9 cellular contexts compared by ENCODE assay signal in the genomic region with DNA sequence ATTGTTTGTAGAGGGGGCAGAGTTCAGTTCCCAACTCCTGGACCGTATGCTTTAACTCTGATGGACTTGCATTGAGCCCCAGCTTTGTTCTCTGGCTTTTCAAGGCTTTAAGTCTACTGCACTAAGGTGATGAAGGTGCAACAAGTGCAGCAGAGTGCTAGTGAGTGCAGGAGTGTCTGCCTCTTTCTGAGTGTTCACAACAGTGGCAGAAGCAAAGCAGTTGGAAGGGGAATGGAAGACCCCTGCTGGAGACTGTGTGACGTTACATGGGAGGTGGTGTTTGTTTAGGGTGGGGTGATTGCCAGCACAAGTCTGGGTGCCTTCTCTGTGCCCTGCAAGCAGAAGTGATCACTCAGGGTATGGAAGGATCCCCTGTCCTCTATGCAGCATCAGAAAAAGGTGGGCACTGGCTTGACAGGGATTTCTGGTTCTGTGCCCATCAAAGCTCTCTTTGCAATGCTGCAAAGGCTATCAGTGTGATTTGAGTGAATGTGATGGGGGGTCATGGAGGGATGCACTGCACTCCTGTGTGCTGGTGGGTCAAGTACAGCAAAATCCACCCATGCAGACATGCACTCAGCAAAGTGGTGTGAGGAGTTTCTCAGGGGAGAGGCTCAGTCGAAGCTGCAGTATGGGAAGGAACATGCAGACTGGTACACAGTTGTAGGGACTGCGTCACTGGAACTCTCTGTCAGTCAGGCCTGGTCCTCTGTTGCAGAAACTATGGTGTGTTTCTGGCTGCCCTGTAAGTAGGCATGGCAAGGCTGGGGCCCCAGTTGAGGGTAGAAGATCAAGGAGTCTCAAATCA.
A peak's percentile ranks its signal among the peaks of the same experiment; 100 is the strongest.
DNase-seq lines count a peak whose midpoint lies in the region; ATAC-seq, FAIRE-seq and TF ChIP-seq lines count a peak whose summit lies in the region.
"Had no signal": no experiment of that assay in that cellular context is flagged by ENCODE, and none has a peak within 500 bp of the region (broad histone marks: within the 10 kb centered on the region; RNA-seq: fewer than 3 reads in every experiment).

No MANE protein-coding gene starts in this region.

- intact Hi-C loops in MCF 10A (cut with micrococcal nuclease) (no loop called here), breast epithelium (cut with DNase I; ENCODE audit: low total_unique reads) (no loop called here), upper lobe of right lung (cut with DNase I) (no loop called here), ovary (cut with DNase I) (no loop called here)
- intact Hi-C loops in activated CD4-positive, alpha-beta T cell treated with anti-CD3 and anti-CD28 coated beads, Interleukin-2, amount 10 ng/mL, durations not matched to agents 24 days and 14 days (cut with micrococcal nuclease), result no loop called here

- no peak overlapping the region for H4K8ac ChIP-seq in H1 (ENCODE audit: extremely low read depth, insufficient read depth, low read length)

- TF ChIP-seq RAD21 in H1 (IDR thresholded peaks at IDR 0.05 in 1 of 2, conservative IDR thresholded peaks at IDR 0.05 in 1 of 2; ENCODE audit: low read depth in 2 of 2, low read length in 2 of 2), result peak; percentile 82 to 90

- H2AK5ac ChIP-seq in H1 (ENCODE audit: low read depth, low read length), result no peak overlapping the region

- no peak overlapping the region for H3K9ac ChIP-seq in H1 (replicated peaks in 1 of 4; ENCODE audit: extremely low read depth in 1 of 4, low read depth in 3 of 4, low read length in 3 of 4)

- peak overlapping the region; percentile 66; the same call in 1 of the 2 replicates for H2BK20ac ChIP-seq in H1 (ENCODE audit: low read length)

- H4K91ac ChIP-seq in H1 (replicated peaks; ENCODE audit: insufficient read length, low read length), result peak overlapping the region; percentile 14

- peak overlapping the region; percentile 82; the same call in 1 of the 2 replicates for H3K18ac ChIP-seq in H1 (ENCODE audit: extremely low read depth, low read length)

- POLR2A ChIA-PET in MCF 10A (lab: Yijun Ruan, JAX) (no interaction called here), H1 (lab: Charles Lee; ENCODE audit: partially characterized antibody) (interaction anchor here (1.1 kb wide), 1 partner anchor 120 kb away, joined by 3 read pairs; no protein-coding TSS in a partner anchor)

- ATAC-seq in HG03520 (IDR thresholded peaks at IDR 0.05; ENCODE audit: unreplicated experiment) (peak; percentile 82), upper lobe of right lung (peak; percentile 57)

- TF ChIP-seq EP300 in H1 (IDR thresholded peaks at IDR 0.05; ENCODE audit: borderline replicate concordance in 1 of 2, low read depth in 2 of 2, low read length in 2 of 2) (no peak), ovary (IDR thresholded peaks at IDR 0.05) (no peak)

- H3K79me2 ChIP-seq in H1 (ENCODE audit: control insufficient read depth in 1 of 2, insufficient read depth in 2 of 2, low read length in 2 of 2), result no peaks in the 10 kb centered on the region

- H3K79me1 ChIP-seq in H1 (ENCODE audit: low read depth, low read length), result no peaks in the 10 kb centered on the region

- H3K14ac ChIP-seq in H1 (ENCODE audit: insufficient read length), result no peak overlapping the region

- no peak overlapping the region for H3K27ac Mint-ChIP-seq in MCF 10A (ENCODE audit: low read depth, unreplicated experiment)
- no peak overlapping the region for H3K27ac Mint-ChIP-seq in activated CD4-positive, alpha-beta T cell treated with anti-CD3 and anti-CD28 coated beads, Interleukin-2, amount 10 ng/mL, durations not matched to agents 24 days and 14 days

- WGBS in H1 (ENCODE audit: extremely low coverage in 1 of 2, insufficient coverage in 1 of 2, insufficient read length in 1 of 2, insufficient replicate concordance in 2 of 2, low coverage in 1 of 2, low lambda C conversion rate in 2 of 2, missing lambda C conversion rate in 1 of 2), 2 experiments, result 72% methylated on average over 4 of the region's 4 CpGs; no CpG with 5 or more reads in 1 of the 2 experiments
- WGBS in ovary, 3 donors, result 58 to 62% (median 59%) methylated on average over 4 of the region's 4 CpGs

- 0 out of 2 replicates have a peak overlapping the region, but pooled peaks have one; percentile 3 for H2BK12ac ChIP-seq in H1 (ENCODE audit: low read depth, low read length)

- FAIRE-seq in H1 (lab: Jason Lieb, UNC), result peak; percentile 75

- TF ChIP-seq CTCF in MCF 10A (IDR thresholded peaks at IDR 0.05; ENCODE audit: unreplicated experiment) (peak; percentile 13), breast epithelium (IDR thresholded peaks at IDR 0.05) (no peak), H1 (IDR thresholded peaks at IDR 0.05; ENCODE audit: control extremely low read depth in 1 of 3, insufficient read depth in 1 of 3, low read depth in 1 of 3, low read length in 3 of 3) (peak; percentile 66 to 85 (median 70)), upper lobe of right lung (IDR thresholded peaks at IDR 0.05) (no peak), ovary (IDR thresholded peaks at IDR 0.05) (no peak)

- no peak overlapping the region for H3K4me3 ChIP-seq in breast epithelium
- no peak overlapping the region for H3K4me3 ChIP-seq in H1 (ENCODE audit: extremely low read depth in 1 of 4, insufficient read depth in 2 of 4, low read depth in 3 of 4, low read length in 4 of 4)
- H3K4me3 ChIP-seq in upper lobe of right lung, result no peak overlapping the region
- no peak overlapping the region for H3K4me3 ChIP-seq in ovary

- H3K9me3 ChIP-seq in breast epithelium (no peaks in the 10 kb centered on the region), H1 (ENCODE audit: insufficient read depth in 2 of 2, low read depth in 1 of 2, low read length in 1 of 2) (peaks cover 0 to 2% of the 10 kb centered on the region in 2 experiments; a peak in 1 of 4 replicates), upper lobe of right lung (no peaks in the 10 kb centered on the region), ovary (no peaks in the 10 kb centered on the region)
- H3K9me3 ChIP-seq: neutrophil had no signal

- H3K27ac ChIP-seq in breast epithelium, result no peak overlapping the region
- H3K27ac ChIP-seq in H1 (ENCODE audit: low read depth, low read length), result no peak overlapping the region
- no peak overlapping the region for H3K27ac ChIP-seq in upper lobe of right lung
- no peak overlapping the region for H3K27ac ChIP-seq in ovary
- H3K27ac ChIP-seq: neutrophil had no signal

- no peak overlapping the region for H2BK5ac ChIP-seq in H1 (ENCODE audit: low read depth, low read length)

- no peak overlapping the region for H3K23ac ChIP-seq in H1 (ENCODE audit: insufficient read length)

- no peak overlapping the region for H3K4me3 Mint-ChIP-seq in MCF 10A (ENCODE audit: unreplicated experiment)
- H3K4me3 Mint-ChIP-seq in activated CD4-positive, alpha-beta T cell treated with anti-CD3 and anti-CD28 coated beads, Interleukin-2, amount 10 ng/mL, durations not matched to agents 24 days and 14 days, result no peak overlapping the region

- H3K36me3 ChIP-seq in breast epithelium (no peaks in the 10 kb centered on the region), H1 (ENCODE audit: control insufficient read depth in 2 of 4, insufficient read depth in 4 of 4, low read length in 3 of 4) (no peaks in the 10 kb centered on the region; a peak in 2 of 8 replicates), upper lobe of right lung (no peaks in the 10 kb centered on the region), ovary (no peaks in the 10 kb centered on the region)
- H3K36me3 ChIP-seq: neutrophil had no signal

- DNase-seq in MCF 10A (ENCODE audit: unreplicated experiment) (peak; percentile 23), breast epithelium (ENCODE audit: low spot score in 2 of 2) (no peak), H1 (ENCODE audit: low read depth in 1 of 2, low spot score in 2 of 2) (peak; percentile 29 to 47), upper lobe of right lung (no peak), ovary (no peak)
- DNase-seq in activated naive CD4-positive, alpha-beta T cell (lab: John Stamatoyannopoulos, UW), result no peak
- DNase-seq in activated CD4-positive, alpha-beta T cell treated with anti-CD3 and anti-CD28 coated beads, Interleukin-2, amount 10 ng/mL, durations not matched to agents 24 days and 14 days, result no peak

- no peaks in the 10 kb centered on the region for H3K9me3 Mint-ChIP-seq in MCF 10A (ENCODE audit: unreplicated experiment)
- no peaks in the 10 kb centered on the region for H3K9me3 Mint-ChIP-seq in activated CD4-positive, alpha-beta T cell treated with anti-CD3 and anti-CD28 coated beads, Interleukin-2, amount 10 ng/mL, durations not matched to agents 24 days and 14 days

- H3K4me1 ChIP-seq in breast epithelium (no peaks in the 10 kb centered on the region), H1 (replicated peaks in 1 of 4; ENCODE audit: control insufficient read depth in 3 of 4, insufficient read depth in 4 of 4, low read length in 3 of 4) (peaks cover 0 to 3% (median 1%) of the 10 kb centered on the region in 4 experiments; a peak in 2 of 7 replicates), upper lobe of right lung (no peaks in the 10 kb centered on the region), ovary (ENCODE audit: insufficient read depth) (no peaks in the 10 kb centered on the region)

- H3K4me2 ChIP-seq in H1 (ENCODE audit: insufficient read depth in 1 of 2, low read depth in 2 of 2, low read length in 2 of 2), result no peak overlapping the region

- no peak for TF ChIP-seq POLR2A in breast epithelium (IDR thresholded peaks at IDR 0.05)
- TF ChIP-seq POLR2A in H1 (IDR thresholded peaks at IDR 0.05; ENCODE audit: control extremely low read depth in 1 of 2, low read depth in 2 of 2, low read length in 2 of 2), result no peak
- TF ChIP-seq POLR2A in ovary (IDR thresholded peaks at IDR 0.05), result no peak

- H2BK120ac ChIP-seq in H1 (replicated peaks; ENCODE audit: low read depth, low read length), result no peak overlapping the region

- BruUV-seq in MCF 10A (replicated peaks; lab: Mats Ljungman, UMichigan), result no TSS peak

- CTCF ChIA-PET in MCF 10A (lab: Yijun Ruan, JAX), result interaction anchor here (0.6 to 1.0 kb wide), 3 partner anchors 99 to 527 kb away, joined by 3 read pairs; no protein-coding TSS in a partner anchor
- CTCF ChIA-PET in H1 (lab: Charles Lee; ENCODE audit: partially characterized antibody), result interaction anchor here (0.8 to 4.0 kb wide), 12 partner anchors 11 to 759 kb away, joined by 3 to 25 read pairs (median 3); no protein-coding TSS in a partner anchor

- H4K20me1 ChIP-seq in H1 (replicated peaks in 1 of 2; ENCODE audit: control insufficient read depth in 1 of 2, insufficient read depth in 2 of 2, low read length in 2 of 2), result no peaks in the 10 kb centered on the region

- H3K4ac ChIP-seq in H1 (replicated peaks; ENCODE audit: insufficient read length, low read depth, low read length), result no peak overlapping the region

- H3K56ac ChIP-seq in H1 (replicated peaks; ENCODE audit: insufficient read length, low read depth, low read length), result no peak overlapping the region

- 0 out of 2 replicates have a peak overlapping the region, but pooled peaks have one; percentile 41 for H2AFZ ChIP-seq in H1 (ENCODE audit: low read length)

- H3K27me3 ChIP-seq in breast epithelium, result no peaks in the 10 kb centered on the region
- H3K27me3 ChIP-seq in H1 (replicated peaks in 1 of 4; ENCODE audit: control insufficient read depth in 3 of 4, extremely low read depth in 1 of 4, insufficient read depth in 3 of 4, low read length in 3 of 4), result no peaks in the 10 kb centered on the region
- no peaks in the 10 kb centered on the region for H3K27me3 ChIP-seq in upper lobe of right lung
- no peaks in the 10 kb centered on the region for H3K27me3 ChIP-seq in ovary
- H3K27me3 ChIP-seq: neutrophil had no signal

- H3K27me3 Mint-ChIP-seq in MCF 10A (ENCODE audit: insufficient read depth, unreplicated experiment), result no peaks in the 10 kb centered on the region
- no peaks in the 10 kb centered on the region for H3K27me3 Mint-ChIP-seq in activated CD4-positive, alpha-beta T cell treated with anti-CD3 and anti-CD28 coated beads, Interleukin-2, amount 10 ng/mL, durations not matched to agents 24 days and 14 days

- no peaks in the 10 kb centered on the region for H3K23me2 ChIP-seq in H1 (ENCODE audit: low read depth, low read length)

- no peaks in the 10 kb centered on the region for H3K36me3 Mint-ChIP-seq in MCF 10A (ENCODE audit: insufficient read depth, unreplicated experiment)
- H3K36me3 Mint-ChIP-seq in activated CD4-positive, alpha-beta T cell treated with anti-CD3 and anti-CD28 coated beads, Interleukin-2, amount 10 ng/mL, durations not matched to agents 24 days and 14 days (ENCODE audit: low read depth), result no peaks in the 10 kb centered on the region

- no peak overlapping the region for H2BK15ac ChIP-seq in H1 (ENCODE audit: low read length)

- no peak overlapping the region for H4K5ac ChIP-seq in H1 (ENCODE audit: insufficient read length, low read depth, low read length)

- H3K4me1 Mint-ChIP-seq in MCF 10A (ENCODE audit: insufficient read depth, unreplicated experiment), result no peaks in the 10 kb centered on the region
- no peaks in the 10 kb centered on the region for H3K4me1 Mint-ChIP-seq in activated CD4-positive, alpha-beta T cell treated with anti-CD3 and anti-CD28 coated beads, Interleukin-2, amount 10 ng/mL, durations not matched to agents 24 days and 14 days

Comparison
In these comparisons a context has a peak if more than half of its experiments do, and no peak if none do; other contexts are left out.
1. DNase-seq: peak in MCF 10A (single experiment) and H1 (2 of 2); none in breast epithelium (0 of 2), upper lobe of right lung (single experiment), ovary (0 of 5), activated naive CD4-positive, alpha-beta T cell (0 of 4) and activated CD4-positive, alpha-beta T cell treated with anti-CD3 and anti-CD28 coated beads, Interleukin-2, amount 10 ng/mL, durations not matched to agents 24 days and 14 days (single experiment).
2. CTCF ChIP-seq: peak in MCF 10A (single experiment) and H1 (3 of 3); none in breast epithelium (0 of 3), upper lobe of right lung (single experiment) and ovary (0 of 3).